In the genomic region with DNA sequence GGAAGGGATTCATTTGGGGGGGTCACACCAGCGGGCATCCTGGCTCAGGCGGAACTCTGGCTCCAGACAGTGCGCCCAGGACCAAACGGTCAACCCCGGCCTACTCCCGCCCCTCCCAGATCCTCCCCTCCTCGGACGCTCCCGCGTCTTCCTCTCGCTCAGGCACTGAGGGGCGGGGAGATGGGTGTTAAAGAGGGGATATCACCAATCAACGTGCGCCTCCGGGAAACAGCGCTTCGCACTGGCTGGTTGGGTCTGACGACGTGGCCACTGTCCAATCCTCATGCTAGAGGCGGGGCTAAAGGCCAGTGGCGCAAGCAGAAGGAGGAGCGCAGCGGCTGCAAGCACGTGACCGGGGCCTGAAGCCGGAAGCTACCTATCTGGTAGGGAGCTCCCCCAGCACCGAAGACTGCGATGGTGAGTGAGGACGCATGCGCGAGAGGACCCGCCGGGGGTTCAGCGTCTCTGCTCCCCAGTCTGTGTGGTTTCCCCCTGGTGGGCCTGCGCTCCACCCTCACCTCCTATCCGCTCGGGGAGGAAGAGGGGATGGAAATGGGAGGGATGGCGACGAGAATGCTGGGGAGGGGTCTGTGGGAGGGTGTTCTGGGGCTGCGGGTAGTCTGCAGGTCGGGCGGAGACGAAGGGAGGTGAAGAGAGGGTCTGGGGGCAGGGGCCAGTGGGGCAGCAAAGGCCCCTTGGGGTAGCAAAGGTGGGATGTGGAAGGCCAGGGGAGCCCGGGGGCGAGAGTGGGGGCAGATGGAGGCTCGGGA, we compare ENCODE assay signal across 8 cellular contexts. TPM values are rescaled to one million over a fixed set of nuclear protein-coding genes. Genes with fewer than 3 reads are reported as not detected.
DNase-seq lines count a peak whose midpoint lies in the region; ATAC-seq and TF ChIP-seq lines count a peak whose summit lies in the region.

A gene (plus strand): TSS at position 360 of the 770 bp plus-strand sequence. CDS start 55 bp downstream, at position 415.

- H3K9ac ChIP-seq in BLaER1 treated with 17β-estradiol and CSF1 and Interleukin-3, amounts not matched to agents 10 nM and 100 nM: peak within 1 kb of the TSS; percentile 81 to 91 (median 88)

- H3K9me3 Mint-ChIP-seq in activated CD4-positive, alpha-beta T cell treated with anti-CD3 and anti-CD28 coated beads, Interleukin-2, amount 10 ng/mL, durations not matched to agents 7 days and 5 days: no peaks in the 10 kb centered on the region

- CTCF ChIA-PET in activated CD4-positive, alpha-beta T cell treated with anti-CD3 and anti-CD28 coated beads, Interleukin-2, amount 10 ng/mL, durations not matched to agents 7 days and 5 days (lab: Charles Lee): interaction anchor here (0.6 to 3.5 kb wide), 8 partner anchors 10 to 280 kb away, joined by 3 to 17 read pairs (median 4); a partner anchor contains a TSS

- peak within 1 kb of the TSS; percentile 84 to 94 (median 90) for H3K4me3 ChIP-seq in BLaER1 treated with 17β-estradiol and CSF1 and Interleukin-3, amounts not matched to agents 10 nM and 100 nM
- H3K4me3 ChIP-seq in coronary artery: peak within 1 kb of the TSS; percentile 99

- peaks cover 1 to 19% (median 10%) of the 10 kb centered on the region in 11 experiments; a peak in 17 of 22 replicates for H4K20me1 ChIP-seq in BLaER1 treated with 17β-estradiol and CSF1 and Interleukin-3, amounts not matched to agents 10 nM and 100 nM

- H3K4me2 ChIP-seq in BLaER1 treated with 17β-estradiol and CSF1 and Interleukin-3, amounts not matched to agents 10 nM and 100 nM: peak within 1 kb of the TSS; percentile 85 to 99 (median 96)

- DNase-seq in NCI-H69 (lab: John Stamatoyannopoulos, UW) (peak; percentile 100), coronary artery (ENCODE audit: low spot score) (peak; percentile 100), left colon (peak; percentile 98 to 100)
- peak; percentile 100 for DNase-seq in activated CD4-positive, alpha-beta T cell treated with anti-CD3 and anti-CD28 coated beads, Interleukin-2, amount 10 ng/mL, durations not matched to agents 7 days and 5 days
- peak; percentile 99 for DNase-seq in stimulated activated CD4-positive, alpha-beta T cell treated with anti-CD3 and anti-CD28 coated beads, Interleukin-1b, Interleukin-23, amount 100 ng/mL, for 48 hours

- H3K27me3 Mint-ChIP-seq in activated CD4-positive, alpha-beta T cell treated with anti-CD3 and anti-CD28 coated beads, Interleukin-2, amount 10 ng/mL, durations not matched to agents 7 days and 5 days: no peaks in the 10 kb centered on the region

- H3K27me3 ChIP-seq in BLaER1 treated with 17β-estradiol and CSF1 and Interleukin-3, amounts not matched to agents 10 nM and 100 nM: no peaks in the 10 kb centered on the region

- H3K4me1 ChIP-seq in BLaER1 treated with 17β-estradiol and CSF1 and Interleukin-3, amounts not matched to agents 10 nM and 100 nM: peaks cover 42 to 52% (median 48%) of the 10 kb centered on the region in 10 experiments

- ATAC-seq in GM19328 (IDR thresholded peaks at IDR 0.05; ENCODE audit: unreplicated experiment) (peak; percentile 98), HG03520 (IDR thresholded peaks at IDR 0.05; ENCODE audit: unreplicated experiment) (peak; percentile 97), left colon (peak; percentile 90)

- peaks cover 25% of the 10 kb centered on the region for H3K36me3 Mint-ChIP-seq in activated CD4-positive, alpha-beta T cell treated with anti-CD3 and anti-CD28 coated beads, Interleukin-2, amount 10 ng/mL, durations not matched to agents 7 days and 5 days (ENCODE audit: low read depth)

- H3K27ac ChIP-seq in BLaER1 treated with 17β-estradiol and CSF1 and Interleukin-3, amounts not matched to agents 10 nM and 100 nM: peak within 1 kb of the TSS; percentile 75 to 93 (median 85)
- H3K27ac ChIP-seq in coronary artery: peak within 1 kb of the TSS; percentile 85 to 96

- peaks cover 42% of the 10 kb centered on the region for H3K4me1 Mint-ChIP-seq in activated CD4-positive, alpha-beta T cell treated with anti-CD3 and anti-CD28 coated beads, Interleukin-2, amount 10 ng/mL, durations not matched to agents 7 days and 5 days

- TF ChIP-seq CTCF in coronary artery (IDR thresholded peaks at IDR 0.05): no peak

- peaks cover 12 to 35% (median 23%) of the 10 kb centered on the region in 11 experiments for H3K36me3 ChIP-seq in BLaER1 treated with 17β-estradiol and CSF1 and Interleukin-3, amounts not matched to agents 10 nM and 100 nM

- H3K4me3 Mint-ChIP-seq in activated CD4-positive, alpha-beta T cell treated with anti-CD3 and anti-CD28 coated beads, Interleukin-2, amount 10 ng/mL, durations not matched to agents 7 days and 5 days: peak within 1 kb of the TSS; percentile 97

- POLR2A ChIA-PET in activated CD4-positive, alpha-beta T cell treated with anti-CD3 and anti-CD28 coated beads, Interleukin-2, amount 10 ng/mL, durations not matched to agents 7 days and 5 days (lab: Charles Lee): interaction anchor here (0.9 to 1.0 kb wide), 3 partner anchors 15 to 25 kb away, joined by 3 to 4 read pairs (median 3); no protein-coding TSS in a partner anchor

- peak within 1 kb of the TSS; percentile 88 for H3K27ac Mint-ChIP-seq in activated CD4-positive, alpha-beta T cell treated with anti-CD3 and anti-CD28 coated beads, Interleukin-2, amount 10 ng/mL, durations not matched to agents 7 days and 5 days

- H3K9me3 ChIP-seq in BLaER1 treated with 17β-estradiol and CSF1 and Interleukin-3, amounts not matched to agents 10 nM and 100 nM (replicated peaks in 1 of 11): no peaks in the 10 kb centered on the region

- intact Hi-C loops in left colon (cut with DNase I, micrococcal nuclease): no loop called here

RNA-seq across cellular contexts. Expression of the gene that starts here (rescaled TPM):
- total RNA-seq in activated CD4-positive, alpha-beta T cell treated with anti-CD3 and anti-CD28 coated beads, Interleukin-2, amount 10 ng/mL, durations not matched to agents 7 days and 5 days: 100 to 1,000 TPM; 124 to 172 TPM
- total RNA-seq in left colon: 100 to 1,000 TPM; 224 to 268 TPM

Comparison
In these comparisons a context has a peak if more than half of its experiments do, and no peak if none do; other contexts are left out.
1. Peak in every context shown above with its lines: DNase-seq, ATAC-seq, H3K4me3 ChIP-seq and H3K27ac ChIP-seq.